Comparison of ENCODE assay signal across 8 cellular contexts in genomic region chr11:18706330-18707243, GRCh38. TPM values are rescaled to one million over a fixed set of nuclear protein-coding genes. Genes with fewer than 3 reads are reported as not detected.
DNase-seq lines count a peak whose midpoint lies in the region; ATAC-seq and TF ChIP-seq lines count a peak whose summit lies in the region.

No MANE protein-coding gene starts in this region.

- H3K27ac ChIP-seq in colonic mucosa = no peak overlapping the region
- peak overlapping the region in 1 of 2 donors; percentile 48 for H3K27ac ChIP-seq in liver (ENCODE audit: low read depth in 1 of 2, low read length in 2 of 2)

- peaks cover 21 to 25% of the 10 kb centered on the region in 2 donors for H3K4me1 Mint-ChIP-seq in stimulated activated naive B cell treated with anti-CD40 and anti-IgM and Interleukin-4, amounts not matched to agents 10 μg/mL and 1 μg/mL and 100 μg/mL, for 72 hours

- H3K36me3 Mint-ChIP-seq in stimulated activated naive B cell treated with anti-CD40 and anti-IgM and Interleukin-4, amounts not matched to agents 10 μg/mL and 1 μg/mL and 100 μg/mL, for 72 hours = peaks cover 0 to 4% of the 10 kb centered on the region in 2 donors

- H3K27ac Mint-ChIP-seq in stimulated activated naive B cell treated with anti-CD40 and anti-IgM and Interleukin-4, amounts not matched to agents 10 μg/mL and 1 μg/mL and 100 μg/mL, for 72 hours = peak overlapping the region; percentile 97

- peak; percentile 52 for ATAC-seq in HG03442 (IDR thresholded peaks at IDR 0.05; ENCODE audit: unreplicated experiment)
- ATAC-seq in stimulated activated naive B cell treated with anti-CD40 and anti-IgM and Interleukin-4, amounts not matched to agents 10 μg/mL and 1 μg/mL and 100 μg/mL, for 72 hours (replicated peaks) = peak; percentile 74 to 86

- H3K4me3 Mint-ChIP-seq in stimulated activated naive B cell treated with anti-CD40 and anti-IgM and Interleukin-4, amounts not matched to agents 10 μg/mL and 1 μg/mL and 100 μg/mL, for 72 hours = peak overlapping the region; percentile 81 to 94

- H3K27me3 Mint-ChIP-seq in stimulated activated naive B cell treated with anti-CD40 and anti-IgM and Interleukin-4, amounts not matched to agents 10 μg/mL and 1 μg/mL and 100 μg/mL, for 72 hours = peaks cover 4 to 35% of the 10 kb centered on the region in 2 donors

- peak overlapping the region; percentile 53 to 54 for H3K9ac ChIP-seq in colonic mucosa (ENCODE audit: low read depth in 2 of 2, low read length in 2 of 2)
- peak overlapping the region in 1 of 2 donors; percentile 65 for H3K9ac ChIP-seq in liver (ENCODE audit: low read depth in 1 of 2, low read length in 2 of 2)

- H3K27me3 ChIP-seq in colonic mucosa (no peaks in the 10 kb centered on the region), liver (ENCODE audit: control insufficient read depth in 4 of 4, insufficient read depth in 4 of 4, low read length in 3 of 4) (no peaks in the 10 kb centered on the region)

- no peaks in the 10 kb centered on the region for H3K9me3 Mint-ChIP-seq in stimulated activated naive B cell treated with anti-CD40 and anti-IgM and Interleukin-4, amounts not matched to agents 10 μg/mL and 1 μg/mL and 100 μg/mL, for 72 hours

- H3K9me3 ChIP-seq in colonic mucosa (no peaks in the 10 kb centered on the region), liver (ENCODE audit: control insufficient read depth in 4 of 4, low read length in 3 of 4) (no peaks in the 10 kb centered on the region)

- TF ChIP-seq CTCF in GM12864 (IDR thresholded peaks at IDR 0.05; ENCODE audit: low read depth, low read length, missing control alignments) (no peak), WI38 (IDR thresholded peaks at IDR 0.05; ENCODE audit: low read depth, low read length) (no peak), colonic mucosa (IDR thresholded peaks at IDR 0.05) (no peak), liver (IDR thresholded peaks at IDR 0.05; ENCODE audit: low read depth, low read length, missing input control) (no peak)

- peaks cover 4% of the 10 kb centered on the region for H3K4me1 ChIP-seq in colonic mucosa
- H3K4me1 ChIP-seq in liver (ENCODE audit: control insufficient read depth in 4 of 4, insufficient read depth in 4 of 4, low read length in 3 of 4) = peaks cover 2 to 17% (median 7%) of the 10 kb centered on the region in 4 donors

- no peak for TF ChIP-seq RAD21 in liver (IDR thresholded peaks at IDR 0.05)

- intact Hi-C loops in colonic mucosa (cut with DNase I) = no loop called here

- no peaks in the 10 kb centered on the region for H3K36me3 ChIP-seq in colonic mucosa
- peaks cover 0 to 4% (median 0%) of the 10 kb centered on the region in 4 donors for H3K36me3 ChIP-seq in liver (ENCODE audit: control insufficient read depth in 4 of 4, insufficient read depth in 3 of 4, low read depth in 1 of 4, low read length in 3 of 4)

- WGBS in liver = 12% methylated on average over 34 of the region's 34 CpGs

- H3K4me3 ChIP-seq in GM12864 (ENCODE audit: low read depth, low read length) (peak overlapping the region; percentile 45), WI38 (ENCODE audit: low read depth, low read length) (peak overlapping the region; percentile 22; the same call in 1 of the 2 replicates), colonic mucosa (peak overlapping the region; percentile 43), liver (ENCODE audit: low read depth in 1 of 3, low read length in 3 of 3) (peak overlapping the region; percentile 14 to 43 (median 40))

- peak; percentile 21 for DNase-seq in GM12864 (ENCODE audit: low read depth)
- peak; percentile 75 for DNase-seq in colonic mucosa
- DNase-seq in stimulated activated naive B cell treated with anti-CD40 and anti-IgM and Interleukin-4, amounts not matched to agents 10 μg/mL and 1 μg/mL and 100 μg/mL, for 72 hours = peak; percentile 55
- DNase-seq in glomerular visceral epithelial cell (ENCODE audit: extremely low spot score) = no peak
- no peak for DNase-seq in RPMI8226

TF ChIP-seq in liver, 16 proteins besides CTCF, POLR2A, EP300 and RAD21:
- peak; percentile 31 for TF ChIP-seq NR2F2 (IDR thresholded peaks at IDR 0.05)
- no peak for TF ChIP-seq RXRA (IDR thresholded peaks at IDR 0.05)

RNA-seq across cellular contexts. Expression of gene TMEM86A, which starts 8.0 kb away (rescaled TPM):
- total RNA-seq in colonic mucosa = 1 to 10 TPM in 1 of 2 donors, under 1 TPM in 1; 0.89 to 1.4 TPM
- 1 to 10 TPM; 2.0 to 2.7 TPM for total RNA-seq in liver
- 1 to 10 TPM; 1.8 to 2.1 TPM for polyA plus RNA-seq in liver

RNA-seq across cellular contexts. Expression of gene IGSF22, which starts 19.4 kb away (rescaled TPM):
- 1 to 10 TPM in 1 of 2 donors, under 1 TPM in 1; 0.42 to 1.3 TPM for total RNA-seq in colonic mucosa
- total RNA-seq in liver = not detected
- under 1 TPM; 0.12 to 0.26 TPM for polyA plus RNA-seq in liver

Comparison
In these comparisons a context has a peak if more than half of its experiments do, and no peak if none do; other contexts are left out.
1. DNase-seq: peak in GM12864 (single experiment), colonic mucosa (single experiment) and stimulated activated naive B cell treated with anti-CD40 and anti-IgM and Interleukin-4, amounts not matched to agents 10 μg/mL and 1 μg/mL and 100 μg/mL, for 72 hours (single experiment); none in glomerular visceral epithelial cell (single experiment) and RPMI8226 (single experiment).
2. Peak in every context shown above with its lines, with median percentiles within 50 percentile points of each other: H3K4me3 ChIP-seq.